1 cellular context compared by ENCODE assay signal in the genomic region with DNA sequence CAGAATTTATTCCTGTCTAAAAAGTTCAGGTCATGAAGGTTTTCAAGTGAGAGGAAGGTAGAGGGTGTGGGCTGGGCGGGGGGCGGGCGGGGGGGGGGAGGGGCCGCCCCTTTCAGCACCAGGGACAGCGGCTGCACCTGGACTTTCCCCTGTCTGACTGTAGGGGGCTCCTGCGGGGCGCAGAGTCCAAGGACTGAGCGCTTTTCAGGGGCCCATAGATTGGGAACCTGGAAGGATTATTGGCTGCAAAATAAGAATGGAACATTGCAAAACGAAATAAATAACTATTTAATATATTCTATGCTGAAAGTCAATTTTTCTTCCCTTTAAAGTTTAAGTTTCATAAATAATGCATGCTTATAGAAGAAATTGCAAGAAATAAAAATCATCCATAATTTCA.
TF ChIP-seq lines count a peak whose summit lies in the region.

No MANE protein-coding gene starts in this region.

TF ChIP-seq in endothelial cell of umbilical vein, 7 proteins besides CTCF, POLR2A, EP300 and RAD21:
- no peak for TF ChIP-seq JUN (IDR thresholded peaks at IDR 0.05; ENCODE audit: borderline replicate concordance, insufficient read depth, insufficient read length, low read depth)
- no peak for TF ChIP-seq MYC (IDR thresholded peaks at IDR 0.05; ENCODE audit: low read depth, low read length)
- TF ChIP-seq, protein P1, sequence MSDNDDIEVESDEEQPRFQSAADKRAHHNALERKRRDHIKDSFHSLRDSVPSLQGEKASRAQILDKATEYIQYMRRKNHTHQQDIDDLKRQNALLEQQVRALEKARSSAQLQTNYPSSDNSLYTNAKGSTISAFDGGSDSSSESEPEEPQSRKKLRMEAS (IDR thresholded peaks at IDR 0.05; ENCODE audit: insufficient read depth, insufficient read length) = no peak
- TF ChIP-seq POLR2AphosphoS5 (IDR thresholded peaks at IDR 0.05; ENCODE audit: insufficient read depth, low read depth, low read length) = no peak
- TF ChIP-seq EZH2 (IDR thresholded peaks at IDR 0.05; ENCODE audit: borderline replicate concordance, low read depth, low read length, severe bottlenecking) = no peak
- no peak for TF ChIP-seq GATA2 (IDR thresholded peaks at IDR 0.05; ENCODE audit: insufficient read depth, insufficient read length, low read depth, low read length)
- no peak for TF ChIP-seq FOS (IDR thresholded peaks at IDR 0.05; ENCODE audit: borderline replicate concordance, insufficient read depth, low read length)
